In the genomic region with DNA sequence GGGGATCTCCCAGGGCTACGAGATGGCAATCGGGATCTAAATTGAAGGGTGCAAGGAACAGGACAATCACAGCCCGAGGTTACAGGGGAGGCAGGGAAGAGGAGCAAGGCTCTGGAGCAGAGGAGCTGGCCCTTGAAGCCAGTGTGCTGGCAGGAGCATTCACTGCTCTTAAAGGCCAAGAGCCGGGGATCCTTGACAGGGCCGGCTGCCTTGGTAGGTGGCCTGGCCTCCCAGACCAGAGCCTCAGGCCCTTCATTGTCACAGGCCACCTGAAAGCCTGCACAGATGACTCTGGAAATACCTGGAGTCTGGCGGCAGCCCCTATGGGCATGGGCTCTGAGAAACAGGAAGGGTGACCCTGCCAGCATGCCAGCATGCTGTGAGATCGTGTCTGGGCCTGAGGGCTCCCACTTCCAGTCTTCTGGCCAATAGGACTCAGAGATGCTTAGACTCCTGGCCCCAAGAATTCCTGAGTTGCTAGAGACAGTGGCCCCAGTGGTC, we compare ENCODE assay signal across 18 cellular contexts. TPM values are rescaled to one million over a fixed set of nuclear protein-coding genes. Genes with fewer than 3 reads are reported as not detected.
DNase-seq lines count a peak whose midpoint lies in the region; ATAC-seq and TF ChIP-seq lines count a peak whose summit lies in the region.
"Had no signal": no experiment of that assay in that cellular context is flagged by ENCODE, and none has a peak within 500 bp of the region (broad histone marks: within the 10 kb centered on the region; RNA-seq: fewer than 3 reads in every experiment).

No MANE protein-coding gene starts in this region.

- H3K4me1 ChIP-seq in BE2C, result peaks cover 4% of the 10 kb centered on the region; the same call in 1 of the 2 replicates
- H3K4me1 ChIP-seq: psoas muscle had no signal

- no peak overlapping the region for H3K4me3 Mint-ChIP-seq in nephron
- H3K4me3 Mint-ChIP-seq in activated naive CD4-positive, alpha-beta T cell treated with anti-CD3 and anti-CD28 coated beads for 36 hours, result no peak overlapping the region
- H3K4me3 Mint-ChIP-seq: activated CD4-positive, alpha-beta T cell treated with anti-CD3 and anti-CD28 coated beads, Interleukin-2, amount 10 ng/mL, durations not matched to agents 24 days and 14 days; activated naive CD8-positive, alpha-beta T cell; CD8-positive, alpha-beta T cell; GM23338 had no signal

- peaks cover 10% of the 10 kb centered on the region for H3K4me1 Mint-ChIP-seq in nephron
- no peaks in the 10 kb centered on the region for H3K4me1 Mint-ChIP-seq in activated naive CD4-positive, alpha-beta T cell treated with anti-CD3 and anti-CD28 coated beads for 36 hours (ENCODE audit: low read depth)

- intact Hi-C loops in cardiac septum (cut with DNase I), result no loop called here
- intact Hi-C loops in activated naive CD4-positive, alpha-beta T cell treated with anti-CD3 and anti-CD28 coated beads for 36 hours (cut with micrococcal nuclease), result no loop called here

- peak; percentile 8 for DNase-seq in BE2C
- peak; percentile 62 for DNase-seq in RWPE1 (ENCODE audit: low spot score)
- DNase-seq in cardiac septum (ENCODE audit: low spot score), result peak; percentile 70
- no peak for DNase-seq in DMS53 (lab: John Stamatoyannopoulos, UW)
- DNase-seq in stimulated activated naive CD8-positive, alpha-beta T cell treated with anti-CD3 and anti-CD28 coated beads, Interleukin-15, Interleukin-2, amounts not matched to agents 100 U/mL and 50 U/mL, for 24 hours, result no peak
- DNase-seq in activated naive CD4-positive, alpha-beta T cell treated with anti-CD3 and anti-CD28 coated beads for 36 hours, result no peak
- no peak for DNase-seq in NCI-H1048 (lab: John Stamatoyannopoulos, UW)
- DNase-seq: ACHN; activated CD4-positive, alpha-beta T cell treated with anti-CD3 and anti-CD28 coated beads, Interleukin-2, amount 10 ng/mL, durations not matched to agents 24 days and 14 days; CD8-positive, alpha-beta T cell; hippocampal formation; NCI-H1436 treated with DMSO at 0.1 percent for 48 hours; NCI-H446; T-helper 9 cell had no signal

- no peaks in the 10 kb centered on the region for H3K27me3 ChIP-seq in BE2C

- CTCF ChIA-PET in RWPE1 (lab: Yijun Ruan, JAX), result no interaction called here
- CTCF ChIA-PET in activated naive CD4-positive, alpha-beta T cell treated with anti-CD3 and anti-CD28 coated beads for 36 hours (lab: Charles Lee), result no interaction called here

- no peaks in the 10 kb centered on the region for H3K9me3 Mint-ChIP-seq in nephron
- H3K9me3 Mint-ChIP-seq in activated naive CD4-positive, alpha-beta T cell treated with anti-CD3 and anti-CD28 coated beads for 36 hours, result no peaks in the 10 kb centered on the region
- H3K9me3 Mint-ChIP-seq: activated CD4-positive, alpha-beta T cell treated with anti-CD3 and anti-CD28 coated beads, Interleukin-2, amount 10 ng/mL, durations not matched to agents 24 days and 14 days; CD8-positive, alpha-beta T cell; GM23338 had no signal

- peak overlapping the region; percentile 78 for H3K27ac ChIP-seq in RWPE1
- H3K27ac ChIP-seq: psoas muscle had no signal

- ATAC-seq in stimulated activated naive CD8-positive, alpha-beta T cell treated with anti-CD3 and anti-CD28 coated beads, Interleukin-15, Interleukin-2, amounts not matched to agents 100 U/mL and 50 U/mL, for 24 hours, result no peak
- ATAC-seq: CD8-positive, alpha-beta T cell; GM23338 had no signal

- H3K4me3 ChIP-seq in BE2C (ENCODE audit: low read depth, low read length), result no peak overlapping the region
- H3K4me3 ChIP-seq: GM23338, psoas muscle had no signal

- H3K9me3 ChIP-seq in BE2C, result no peaks in the 10 kb centered on the region
- H3K9me3 ChIP-seq: psoas muscle had no signal

- H3K27me3 Mint-ChIP-seq in nephron (ENCODE audit: low read depth), result no peaks in the 10 kb centered on the region
- H3K27me3 Mint-ChIP-seq in activated naive CD4-positive, alpha-beta T cell treated with anti-CD3 and anti-CD28 coated beads for 36 hours (ENCODE audit: low read depth), result no peaks in the 10 kb centered on the region
- H3K27me3 Mint-ChIP-seq: activated CD4-positive, alpha-beta T cell treated with anti-CD3 and anti-CD28 coated beads, Interleukin-2, amount 10 ng/mL, durations not matched to agents 24 days and 14 days; activated naive CD8-positive, alpha-beta T cell had no signal

- POLR2A ChIA-PET in RWPE1 (lab: Yijun Ruan, JAX; ENCODE audit: low non-redundant PET), result interaction anchor here (0.6 kb wide), 1 partner anchor 9 kb away, joined by 3 read pairs; no protein-coding TSS in a partner anchor

- H3K36me3 ChIP-seq in BE2C, result peaks cover 12% of the 10 kb centered on the region

- TF ChIP-seq CTCF in BE2C (IDR thresholded peaks at IDR 0.05; ENCODE audit: low read depth, low read length), result no peak
- TF ChIP-seq CTCF in RWPE1 (conservative IDR thresholded peaks at IDR 0.05; ENCODE audit: low read depth), result no peak
- no peak for TF ChIP-seq CTCF in nephron (IDR thresholded peaks at IDR 0.05; ENCODE audit: unreplicated experiment in 3 of 3)

- peak overlapping the region in 2 of 3 experiments; percentile 67 to 88 for H3K27ac Mint-ChIP-seq in nephron
- H3K27ac Mint-ChIP-seq in activated naive CD4-positive, alpha-beta T cell treated with anti-CD3 and anti-CD28 coated beads for 36 hours, result no peak overlapping the region
- H3K27ac Mint-ChIP-seq: activated CD4-positive, alpha-beta T cell treated with anti-CD3 and anti-CD28 coated beads, Interleukin-2, amount 10 ng/mL, durations not matched to agents 24 days and 14 days; activated naive CD8-positive, alpha-beta T cell; CD8-positive, alpha-beta T cell; GM23338 had no signal

- H3K36me3 Mint-ChIP-seq in nephron (ENCODE audit: low read depth), result peaks cover 3% of the 10 kb centered on the region
- no peaks in the 10 kb centered on the region for H3K36me3 Mint-ChIP-seq in activated naive CD4-positive, alpha-beta T cell treated with anti-CD3 and anti-CD28 coated beads for 36 hours (ENCODE audit: low read depth)
- H3K36me3 Mint-ChIP-seq: activated naive CD8-positive, alpha-beta T cell had no signal

RNA-seq across cellular contexts. Expression of a gene that starts 38.7 kb away (rescaled TPM):
- polyA plus RNA-seq in BE2C (2012; ENCODE audit: insufficient read depth, insufficient read length, low read depth), result 187 TPM
- total RNA-seq in cardiac septum, result 130 TPM
- 100 to 1,000 TPM; 103 to 106 TPM for total RNA-seq in activated naive CD4-positive, alpha-beta T cell treated with anti-CD3 and anti-CD28 coated beads for 36 hours

RNA-seq across cellular contexts. Expression of a gene that starts 52.5 kb away (rescaled TPM):
- 1.1 TPM for polyA plus RNA-seq in BE2C (2012; ENCODE audit: insufficient read depth, insufficient read length, low read depth)
- total RNA-seq in cardiac septum, result 0.24 TPM
- total RNA-seq in activated naive CD4-positive, alpha-beta T cell treated with anti-CD3 and anti-CD28 coated beads for 36 hours, result not detected
- total RNA-seq: activated CD4-positive, alpha-beta T cell treated with anti-CD3 and anti-CD28 coated beads, Interleukin-2, amount 10 ng/mL, durations not matched to agents 24 days and 14 days; CD8-positive, alpha-beta T cell had no signal

Comparison
In these comparisons a context has a peak if more than half of its experiments do, and no peak if none do; other contexts are left out.
1. DNase-seq: peak in BE2C (single experiment), RWPE1 (single experiment) and cardiac septum (single experiment); none in DMS53 (single experiment), stimulated activated naive CD8-positive, alpha-beta T cell treated with anti-CD3 and anti-CD28 coated beads, Interleukin-15, Interleukin-2, amounts not matched to agents 100 U/mL and 50 U/mL, for 24 hours (single experiment), activated naive CD4-positive, alpha-beta T cell treated with anti-CD3 and anti-CD28 coated beads for 36 hours (single experiment) and NCI-H1048 (single experiment).